Comparison of ENCODE assay signal across 8 cellular contexts in the genomic region with DNA sequence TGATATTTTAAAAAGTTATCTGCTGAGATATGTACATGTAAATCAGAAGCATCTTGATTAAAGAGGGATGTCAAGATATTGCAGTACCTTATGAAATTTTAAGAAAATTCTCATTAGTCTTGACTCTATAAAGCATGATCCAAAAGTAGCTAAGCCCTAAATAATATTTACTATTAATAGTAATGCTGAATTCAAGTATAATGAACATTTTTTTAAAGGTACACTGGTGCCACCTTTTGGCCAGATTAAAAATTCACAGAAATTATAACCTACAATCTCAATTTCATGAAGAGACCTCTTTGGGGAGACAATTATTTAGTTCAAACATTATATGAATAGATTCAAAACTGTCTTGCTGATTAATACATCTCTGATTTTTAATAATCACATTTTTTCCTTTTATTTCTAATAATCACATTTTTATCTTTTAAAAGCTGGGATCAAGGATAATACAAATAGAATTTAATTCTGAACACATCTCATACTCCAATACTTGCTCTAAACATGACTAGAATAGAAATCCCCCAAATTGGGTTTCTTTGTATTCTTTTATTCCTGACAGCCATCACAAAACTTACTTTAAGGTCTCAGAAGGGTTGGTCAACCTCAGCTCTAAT. TPM values are rescaled to one million over a fixed set of nuclear protein-coding genes. Genes with fewer than 3 reads are reported as not detected.
DNase-seq lines count a peak whose midpoint lies in the region; ATAC-seq and TF ChIP-seq lines count a peak whose summit lies in the region.

No MANE protein-coding gene starts in this region.

- H3K27me3 ChIP-seq in right atrium auricular region: no peaks in the 10 kb centered on the region

- H3K9me3 ChIP-seq in right atrium auricular region: no peaks in the 10 kb centered on the region

- H3K4me1 ChIP-seq in right atrium auricular region: no peaks in the 10 kb centered on the region

- H3K9me3 Mint-ChIP-seq in activated naive CD4-positive, alpha-beta T cell treated with anti-CD3 and anti-CD28 coated beads, Interleukin-2, amount 50 U/mL, for 72 hours: no peaks in the 10 kb centered on the region

- H3K27ac Mint-ChIP-seq in activated naive CD4-positive, alpha-beta T cell treated with anti-CD3 and anti-CD28 coated beads, Interleukin-2, amount 50 U/mL, for 72 hours: no peak overlapping the region

- H3K36me3 ChIP-seq in right atrium auricular region: no peaks in the 10 kb centered on the region

- TF ChIP-seq CTCF in right atrium auricular region (IDR thresholded peaks at IDR 0.05): peak; percentile 34 to 61

- H3K27ac ChIP-seq in right atrium auricular region: no peak overlapping the region

- in situ Hi-C loops in SK-MEL-5 (cut with HindIII; ENCODE audit: low pct_unique_long_range_greater_than_20kb, low sequenced_read_pairs): no loop called here

- H3K4me3 ChIP-seq in right atrium auricular region: no peak overlapping the region

- ATAC-seq in left cardiac atrium (no peak), HG03469 (IDR thresholded peaks at IDR 0.05; ENCODE audit: unreplicated experiment) (no peak), GM18861 (IDR thresholded peaks at IDR 0.05; ENCODE audit: unreplicated experiment) (no peak)
- ATAC-seq in activated naive CD4-positive, alpha-beta T cell treated with anti-CD3 and anti-CD28 coated beads, Interleukin-2, amount 50 U/mL, for 72 hours: no peak

- DNase-seq in right atrium auricular region (ENCODE audit: low spot score) (no peak), left cardiac atrium (no peak), SK-MEL-5 (ENCODE audit: low read depth, low spot score) (peak; percentile 28), germinal center (ENCODE audit: low spot score) (peak; percentile 30)
- no peak for DNase-seq in activated effector memory CD4-positive, alpha-beta T cell treated with Interleukin-2 at 50 U/mL for 16 hours
- no peak for DNase-seq in activated naive CD4-positive, alpha-beta T cell treated with anti-CD3 and anti-CD28 coated beads, Interleukin-2, amount 50 U/mL, for 72 hours (ENCODE audit: low spot score in 2 of 2)

- intact Hi-C loops in left cardiac atrium (cut with DNase I): loop anchor here in 1 of 2 donors (5.0 to 10.0 kb wide), 2 partner anchors 54 to 136 kb away; no protein-coding TSS in a partner anchor

- peaks cover 0 to 4% of the 10 kb centered on the region in 2 donors for H3K36me3 Mint-ChIP-seq in activated naive CD4-positive, alpha-beta T cell treated with anti-CD3 and anti-CD28 coated beads, Interleukin-2, amount 50 U/mL, for 72 hours

RNA-seq across cellular contexts. Expression of a gene that starts 13.4 kb away (rescaled TPM):
- total RNA-seq in right atrium auricular region (under 1 TPM in 1 of 2 donors, not detected in 1; 0.24 TPM), left cardiac atrium (under 1 TPM; 0.26 to 0.27 TPM)
- total RNA-seq in SK-MEL-5 (2014; rRNA removed; shearing (Covaris generic)): 0.13 and 0.16 TPM in 2 replicates
- polyA plus RNA-seq in SK-MEL-5 (2015; cell fraction: cytosol; rRNA removed): 0.01 and 0.03 TPM in 2 replicates
- polyA plus RNA-seq in SK-MEL-5 (2015; cell fraction: nucleus; rRNA removed): 0.37 and 0.65 TPM in 2 replicates
- total RNA-seq in activated naive CD4-positive, alpha-beta T cell treated with anti-CD3 and anti-CD28 coated beads, Interleukin-2, amount 50 U/mL, for 72 hours: 1 to 10 TPM; 1.4 to 1.8 TPM

RNA-seq across cellular contexts. Expression of a gene that starts 24.9 kb away (rescaled TPM):
- total RNA-seq in right atrium auricular region (1 to 10 TPM; 5.0 to 9.2 TPM), left cardiac atrium (10 to 100 TPM; 10.6 to 11.9 TPM)
- total RNA-seq in SK-MEL-5 (2014; rRNA removed; shearing (Covaris generic)): 7.7 and 10.0 TPM in 2 replicates
- 3.7 and 5.7 TPM in 2 replicates for polyA plus RNA-seq in SK-MEL-5 (2015; cell fraction: cytosol; rRNA removed)
- 31.2 and 32.9 TPM in 2 replicates for polyA plus RNA-seq in SK-MEL-5 (2015; cell fraction: nucleus; rRNA removed)
- 10 to 100 TPM; 38.1 to 50.7 TPM for total RNA-seq in activated naive CD4-positive, alpha-beta T cell treated with anti-CD3 and anti-CD28 coated beads, Interleukin-2, amount 50 U/mL, for 72 hours

RNA-seq across cellular contexts. Expression of a gene that starts 25.8 kb away (rescaled TPM):
- total RNA-seq in right atrium auricular region (10 to 100 TPM; 18.5 to 21.2 TPM), left cardiac atrium (10 to 100 TPM; 23.2 to 23.7 TPM)
- total RNA-seq in SK-MEL-5 (2014; rRNA removed; shearing (Covaris generic)): 28.1 and 34.7 TPM in 2 replicates
- 13.0 and 18.7 TPM in 2 replicates for polyA plus RNA-seq in SK-MEL-5 (2015; cell fraction: cytosol; rRNA removed)
- polyA plus RNA-seq in SK-MEL-5 (2015; cell fraction: nucleus; rRNA removed): 57.7 and 58.9 TPM in 2 replicates
- total RNA-seq in activated naive CD4-positive, alpha-beta T cell treated with anti-CD3 and anti-CD28 coated beads, Interleukin-2, amount 50 U/mL, for 72 hours: 10 to 100 TPM; 49.6 to 69.7 TPM

Comparison
In these comparisons a context has a peak if more than half of its experiments do, and no peak if none do; other contexts are left out.
1. DNase-seq: peak in SK-MEL-5 (single experiment) and germinal center (single experiment); none in right atrium auricular region (single experiment), left cardiac atrium (single experiment), activated effector memory CD4-positive, alpha-beta T cell treated with Interleukin-2 at 50 U/mL for 16 hours (single experiment) and activated naive CD4-positive, alpha-beta T cell treated with anti-CD3 and anti-CD28 coated beads, Interleukin-2, amount 50 U/mL, for 72 hours (0 of 2).